In genomic region chr6:142878407-142878806, GRCh38 we compare ENCODE assay signal across 11 cellular contexts.
DNase-seq lines count a peak whose midpoint lies in the region; ATAC-seq and TF ChIP-seq lines count a peak whose summit lies in the region.
"Had no signal": no experiment of that assay in that cellular context is flagged by ENCODE, and none has a peak within 500 bp of the region (broad histone marks: within the 10 kb centered on the region; RNA-seq: fewer than 3 reads in every experiment).

No MANE protein-coding gene starts in this region.

- intact Hi-C loops in CD4-positive, alpha-beta memory T cell (cut with micrococcal nuclease) = no loop called here

- H3K9me3 ChIP-seq in CD4-positive, alpha-beta memory T cell (ENCODE audit: control insufficient read depth in 1 of 2, low read length in 2 of 2) = no peaks in the 10 kb centered on the region
- no peaks in the 10 kb centered on the region for H3K9me3 ChIP-seq in smooth muscle cell (replicated peaks; ENCODE audit: low read depth)
- H3K9me3 ChIP-seq: prostate gland had no signal

- H3K27ac Mint-ChIP-seq in CD4-positive, alpha-beta memory T cell = peak overlapping the region in 6 of 7 donors; percentile 49 to 88 (median 85)
- peak overlapping the region; percentile 8 to 66 for H3K27ac Mint-ChIP-seq in effector memory CD8-positive, alpha-beta T cell
- peak overlapping the region in 6 of 10 donors; percentile 16 to 97 (median 66) for H3K27ac Mint-ChIP-seq in naive thymus-derived CD8-positive, alpha-beta T cell

- peaks cover 100% of the 10 kb centered on the region for H3K4me1 ChIP-seq in CD4-positive, alpha-beta memory T cell (ENCODE audit: insufficient read depth, low read length)
- H3K4me1 ChIP-seq in smooth muscle cell (ENCODE audit: low read depth) = peaks cover 19% of the 10 kb centered on the region
- H3K4me1 ChIP-seq: prostate gland had no signal

- no peak overlapping the region for H2AFZ ChIP-seq in smooth muscle cell (ENCODE audit: low read depth)

- no peak overlapping the region for H3K4me3 ChIP-seq in CD4-positive, alpha-beta memory T cell (ENCODE audit: low read length in 2 of 2)
- no peak overlapping the region for H3K4me3 ChIP-seq in smooth muscle cell
- H3K4me3 ChIP-seq: prostate gland had no signal

- CTCF ChIA-PET in CD4-positive, alpha-beta memory T cell (lab: Charles Lee; ENCODE audit: partially characterized antibody) = no interaction called here

- DNase-seq in CD4-positive, alpha-beta memory T cell = no peak
- no peak for DNase-seq in effector memory CD8-positive, alpha-beta T cell
- no peak for DNase-seq in naive thymus-derived CD8-positive, alpha-beta T cell
- DNase-seq in NCI-H187 (lab: John Stamatoyannopoulos, UW) = no peak
- no peak for DNase-seq in smooth muscle cell (lab: John Stamatoyannopoulos, UW; ENCODE audit: unreplicated experiment)
- no peak for DNase-seq in COLO668 (lab: John Stamatoyannopoulos, UW; ENCODE audit: unreplicated experiment)
- DNase-seq: activated CD8-positive, alpha-beta memory T cell treated with anti-CD3 and anti-CD28 coated beads for 24 hours; H7; NCI-H2081 had no signal

- peaks cover 29% of the 10 kb centered on the region for H3K79me2 ChIP-seq in smooth muscle cell (ENCODE audit: low read depth)

- peaks cover 47 to 49% of the 10 kb centered on the region in 2 donors for H3K36me3 Mint-ChIP-seq in CD4-positive, alpha-beta memory T cell
- no peaks in the 10 kb centered on the region for H3K36me3 Mint-ChIP-seq in effector memory CD8-positive, alpha-beta T cell (ENCODE audit: insufficient read depth)
- peaks cover 0 to 35% (median 22%) of the 10 kb centered on the region in 3 donors for H3K36me3 Mint-ChIP-seq in naive thymus-derived CD8-positive, alpha-beta T cell

- H3K4me1 Mint-ChIP-seq in CD4-positive, alpha-beta memory T cell = peaks cover 75 to 95% (median 86%) of the 10 kb centered on the region in 4 donors
- peaks cover 45 to 86% of the 10 kb centered on the region in 2 donors for H3K4me1 Mint-ChIP-seq in effector memory CD8-positive, alpha-beta T cell (ENCODE audit: low read depth in 2 of 2)
- H3K4me1 Mint-ChIP-seq in naive thymus-derived CD8-positive, alpha-beta T cell = peaks cover 51 to 90% (median 84%) of the 10 kb centered on the region in 4 donors

- H3K27me3 ChIP-seq in CD4-positive, alpha-beta memory T cell (ENCODE audit: insufficient read depth, low read length) = no peaks in the 10 kb centered on the region
- H3K27me3 ChIP-seq in smooth muscle cell (ENCODE audit: low read depth) = no peaks in the 10 kb centered on the region

- no peaks in the 10 kb centered on the region for H3K27me3 Mint-ChIP-seq in CD4-positive, alpha-beta memory T cell
- H3K27me3 Mint-ChIP-seq in effector memory CD8-positive, alpha-beta T cell = no peaks in the 10 kb centered on the region
- H3K27me3 Mint-ChIP-seq in naive thymus-derived CD8-positive, alpha-beta T cell = no peaks in the 10 kb centered on the region

- no peak for TF ChIP-seq CTCF in smooth muscle cell (IDR thresholded peaks at IDR 0.05; ENCODE audit: borderline replicate concordance, insufficient read depth, poor library complexity, severe bottlenecking)

- POLR2A ChIA-PET in CD4-positive, alpha-beta memory T cell (lab: Charles Lee; ENCODE audit: partially characterized antibody) = interaction anchor here (0.6 to 1.4 kb wide), 6 partner anchors 9 to 36 kb away, joined by 3 to 5 read pairs (median 4); no protein-coding TSS in a partner anchor
- POLR2A ChIA-PET in naive thymus-derived CD8-positive, alpha-beta T cell (lab: Charles Lee) = interaction anchor here (0.7 kb wide), 1 partner anchor 10 kb away, joined by 4 read pairs; no protein-coding TSS in a partner anchor

- no peak overlapping the region for H3K9ac ChIP-seq in smooth muscle cell (ENCODE audit: low read depth)

- H4K20me1 ChIP-seq in smooth muscle cell (ENCODE audit: low read depth) = peaks cover 8% of the 10 kb centered on the region

- 80% methylated on average over 3 of the region's 3 CpGs for WGBS in smooth muscle cell (ENCODE audit: low lambda C conversion rate)

- no peaks in the 10 kb centered on the region for H3K9me3 Mint-ChIP-seq in CD4-positive, alpha-beta memory T cell
- no peaks in the 10 kb centered on the region for H3K9me3 Mint-ChIP-seq in effector memory CD8-positive, alpha-beta T cell
- peaks cover 0 to 9% (median 0%) of the 10 kb centered on the region in 9 donors for H3K9me3 Mint-ChIP-seq in naive thymus-derived CD8-positive, alpha-beta T cell

- H3K4me2 ChIP-seq in smooth muscle cell = no peak overlapping the region

- H3K27ac ChIP-seq in CD4-positive, alpha-beta memory T cell (ENCODE audit: low read depth, low read length) = peak overlapping the region; percentile 18
- no peak overlapping the region for H3K27ac ChIP-seq in smooth muscle cell (ENCODE audit: low read depth)
- H3K27ac ChIP-seq: prostate gland had no signal

- H3K4me3 Mint-ChIP-seq in CD4-positive, alpha-beta memory T cell = peak overlapping the region in 4 of 8 donors; percentile 11 to 50 (median 36)
- peak overlapping the region in 1 of 2 donors; percentile 13 for H3K4me3 Mint-ChIP-seq in effector memory CD8-positive, alpha-beta T cell
- H3K4me3 Mint-ChIP-seq in naive thymus-derived CD8-positive, alpha-beta T cell = no peak overlapping the region

- H3F3A ChIP-seq in smooth muscle cell (ENCODE audit: low read depth) = peaks cover 3% of the 10 kb centered on the region

- peak; percentile 59 for ATAC-seq in GM21529 (IDR thresholded peaks at IDR 0.05; ENCODE audit: unreplicated experiment)
- ATAC-seq in effector memory CD8-positive, alpha-beta T cell (replicated peaks) = peak; percentile 40
- no peak for ATAC-seq in naive thymus-derived CD8-positive, alpha-beta T cell

- H3K36me3 ChIP-seq in CD4-positive, alpha-beta memory T cell (ENCODE audit: insufficient read depth, low read length) = no peaks in the 10 kb centered on the region
- no peaks in the 10 kb centered on the region for H3K36me3 ChIP-seq in smooth muscle cell (ENCODE audit: low read depth)
- H3K36me3 ChIP-seq: prostate gland had no signal

Comparison
In these comparisons a context has a peak if more than half of its experiments do, and no peak if none do; other contexts are left out.
1. ATAC-seq: peak in GM21529 (single experiment) and effector memory CD8-positive, alpha-beta T cell (single experiment); none in naive thymus-derived CD8-positive, alpha-beta T cell (0 of 2).
2. Peak in every context shown above with its lines, with median percentiles within 50 percentile points of each other: H3K27ac Mint-ChIP-seq.